Comparison of ENCODE assay signal across 14 cellular contexts in the genomic region with DNA sequence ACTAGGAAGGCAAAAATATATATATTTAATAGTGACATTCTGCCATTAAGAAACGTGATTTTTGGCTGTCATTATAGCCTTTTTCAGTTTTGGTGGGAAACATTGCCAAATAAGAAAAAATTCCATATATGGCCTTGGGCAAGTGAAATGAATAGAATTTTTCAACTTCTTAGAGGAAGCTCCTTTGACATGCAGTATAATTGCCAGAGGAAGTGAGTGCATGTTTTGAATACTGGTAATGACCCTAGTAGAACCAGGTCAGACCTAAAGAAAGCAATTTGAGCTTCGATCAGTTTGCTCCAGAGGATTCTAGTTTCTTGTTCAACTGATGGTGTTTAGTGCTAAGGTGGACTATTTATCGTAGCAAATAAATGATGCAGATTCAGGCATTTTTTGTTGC.
"Had no signal": no experiment of that assay in that cellular context is flagged by ENCODE, and none has a peak within 500 bp of the region (broad histone marks: within the 10 kb centered on the region; RNA-seq: fewer than 3 reads in every experiment).

No MANE protein-coding gene starts in this region.

- DNase-seq: activated CD4-positive, alpha-beta T cell treated with anti-CD3 and anti-CD28 coated beads, Interleukin-2, amount 10 ng/mL, durations not matched to agents 7 days and 5 days; activated CD4-positive, CD25-positive, alpha-beta regulatory T cell; activated naive CD4-positive, alpha-beta T cell treated with anti-CD3 and anti-CD28 coated beads, Interleukin-2, amount 10 ng/mL, durations not matched to agents 7 days and 5 days; activated T-cell treated with anti-CD3 and anti-CD28 coated beads for 4 hours; central memory CD4-positive, alpha-beta T cell; cortex of kidney; effector memory CD8-positive, alpha-beta T cell; glutamatergic neuron; psoas muscle; sigmoid colon; stimulated activated CD4-positive, alpha-beta T cell treated with anti-CD3 and anti-CD28 coated beads, Interleukin-2, amount 100 ng/mL, for 48 hours; stimulated activated naive CD8-positive, alpha-beta T cell treated with anti-CD3 and anti-CD28 coated beads, Interleukin-15, Interleukin-2, amounts not matched to agents 100 U/mL and 50 U/mL, for 24 hours; T-helper 1 cell; upper lobe of left lung had no signal

- H3K4me3 ChIP-seq: psoas muscle, sigmoid colon, upper lobe of left lung had no signal
